Comparison of ENCODE assay signal across 9 cellular contexts in the genomic region with DNA sequence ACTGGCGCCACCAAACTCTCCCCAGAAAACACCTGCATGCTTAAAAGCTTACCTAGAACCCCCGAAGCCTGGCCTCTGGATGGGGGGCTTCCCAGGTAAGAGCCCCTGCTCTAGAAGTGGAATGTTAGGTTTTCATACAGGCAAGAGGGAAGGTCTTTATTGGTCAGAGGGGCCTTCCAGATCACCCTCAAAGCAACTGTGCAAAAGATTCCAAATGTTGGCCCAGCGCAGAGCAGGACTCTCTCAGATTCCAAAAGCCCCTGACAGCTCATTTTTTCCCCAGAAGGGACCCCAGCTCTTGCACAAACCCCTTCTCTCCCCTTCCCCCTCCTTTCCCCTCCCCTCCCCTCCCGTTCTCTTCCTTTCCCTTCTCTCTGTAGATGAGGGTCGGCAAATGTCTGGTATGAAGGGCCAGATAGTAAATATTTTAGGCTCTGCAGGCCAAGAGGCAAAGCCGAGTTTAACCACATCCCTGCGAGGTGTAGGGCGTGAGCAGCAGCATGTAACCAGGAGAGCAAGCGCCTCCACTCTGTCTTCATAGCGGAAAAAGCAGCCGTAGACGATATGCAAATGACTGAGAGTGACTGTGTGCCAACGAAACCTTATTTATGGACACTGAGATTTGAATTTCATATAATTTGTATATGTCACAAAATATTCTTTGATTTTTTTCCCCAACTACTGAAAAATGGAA.
DNase-seq lines count a peak whose midpoint lies in the region; ATAC-seq and TF ChIP-seq lines count a peak whose summit lies in the region.
"Had no signal": no experiment of that assay in that cellular context is flagged by ENCODE, and none has a peak within 500 bp of the region (broad histone marks: within the 10 kb centered on the region; RNA-seq: fewer than 3 reads in every experiment).

No MANE protein-coding gene starts in this region.

- TF ChIP-seq POLR2A in spleen (IDR thresholded peaks at IDR 0.05) = no peak

- 39 to 49% (median 40%) methylated on average over 13 of the region's 13 CpGs for WGBS in spleen, 5 donors

- ATAC-seq in GM19397 (IDR thresholded peaks at IDR 0.05; ENCODE audit: unreplicated experiment) = peak; percentile 81
- peak; percentile 68 for ATAC-seq in HG03442 (IDR thresholded peaks at IDR 0.05; ENCODE audit: unreplicated experiment)
- peak; percentile 81 for ATAC-seq in activated B cell treated with CpG ODN at 0.5 μM for 24 hours (ENCODE audit: low read depth)
- peak; percentile 78 for ATAC-seq in effector memory CD8-positive, alpha-beta T cell (replicated peaks)

- no peaks in the 10 kb centered on the region for H3K9me3 ChIP-seq in BLaER1
- H3K9me3 ChIP-seq in spleen = no peaks in the 10 kb centered on the region
- H3K9me3 ChIP-seq: suprapubic skin had no signal

- H4K20me1 ChIP-seq in BLaER1 = no peaks in the 10 kb centered on the region

- intact Hi-C loops in activated B cell treated with CpG ODN at 0.5 μM for 24 hours (cut with micrococcal nuclease) = loop anchor here (1.0 to 2.0 kb wide), 6 partner anchors 13 to 115 kb away; no protein-coding TSS in a partner anchor
- intact Hi-C loops in spleen (cut with DNase I; ENCODE audit: low total_unique reads) = no loop called here

- CTCF ChIA-PET in activated B cell treated with CpG ODN at 0.5 μM for 24 hours (lab: Charles Lee) = no interaction called here

- TF ChIP-seq CTCF in activated B cell treated with CpG ODN at 0.5 μM for 24 hours (IDR thresholded peaks at IDR 0.05) (no peak), spleen (IDR thresholded peaks at IDR 0.05 in 8 of 11, conservative IDR thresholded peaks at IDR 0.05 in 3 of 11) (no peak), endothelial cell (IDR thresholded peaks at IDR 0.05; ENCODE audit: unreplicated experiment) (no peak)

- peak overlapping the region; percentile 46; the same call in 1 of the 2 replicates for H3K4me3 ChIP-seq in BLaER1
- H3K4me3 ChIP-seq in spleen = peak overlapping the region in 7 of 8 donors; percentile 18 to 59 (median 26)
- H3K4me3 ChIP-seq: suprapubic skin had no signal

- H3K4me1 ChIP-seq in BLaER1 = peaks cover 100% of the 10 kb centered on the region
- peaks cover 26 to 100% (median 46%) of the 10 kb centered on the region in 6 donors for H3K4me1 ChIP-seq in spleen

- H3K9me3 Mint-ChIP-seq in activated B cell treated with CpG ODN at 0.5 μM for 24 hours (no peaks in the 10 kb centered on the region), endothelial cell (ENCODE audit: unreplicated experiment) (no peaks in the 10 kb centered on the region)
- H3K9me3 Mint-ChIP-seq in effector memory CD8-positive, alpha-beta T cell = no peaks in the 10 kb centered on the region

- H3K27me3 Mint-ChIP-seq in activated B cell treated with CpG ODN at 0.5 μM for 24 hours = peaks cover under 1% of the 10 kb centered on the region
- H3K27me3 Mint-ChIP-seq in effector memory CD8-positive, alpha-beta T cell = no peaks in the 10 kb centered on the region
- peaks cover 7% of the 10 kb centered on the region for H3K27me3 Mint-ChIP-seq in endothelial cell (ENCODE audit: unreplicated experiment)

- no peaks in the 10 kb centered on the region for H3K27me3 ChIP-seq in BLaER1
- no peaks in the 10 kb centered on the region for H3K27me3 ChIP-seq in spleen (replicated peaks in 1 of 7)
- H3K27me3 ChIP-seq: suprapubic skin had no signal

- H3K4me1 Mint-ChIP-seq in activated B cell treated with CpG ODN at 0.5 μM for 24 hours (peaks cover 34% of the 10 kb centered on the region), endothelial cell (ENCODE audit: unreplicated experiment) (peaks cover 48% of the 10 kb centered on the region)
- H3K4me1 Mint-ChIP-seq in effector memory CD8-positive, alpha-beta T cell (ENCODE audit: low read depth in 2 of 2) = peaks cover 85 to 88% of the 10 kb centered on the region in 2 donors

- no peaks in the 10 kb centered on the region for H3K36me3 ChIP-seq in BLaER1
- no peaks in the 10 kb centered on the region for H3K36me3 ChIP-seq in spleen
- H3K36me3 ChIP-seq: suprapubic skin had no signal

- POLR2A ChIA-PET in activated B cell treated with CpG ODN at 0.5 μM for 24 hours (lab: Charles Lee) = interaction anchor here (1.0 to 1.3 kb wide), 3 partner anchors 10 to 118 kb away, joined by 3 to 5 read pairs (median 5); no protein-coding TSS in a partner anchor

- DNase-seq in activated B cell treated with CpG ODN at 0.5 μM for 24 hours (peak; percentile 17), spleen (peak; percentile 87), NCI-H1105 (lab: John Stamatoyannopoulos, UW) (no peak), endothelial cell (ENCODE audit: low spot score) (no peak)
- peak; percentile 62 to 67 (median 65) for DNase-seq in effector memory CD8-positive, alpha-beta T cell

- peak overlapping the region; percentile 80 for H3K27ac Mint-ChIP-seq in activated B cell treated with CpG ODN at 0.5 μM for 24 hours
- H3K27ac Mint-ChIP-seq in effector memory CD8-positive, alpha-beta T cell = peak overlapping the region; percentile 95 to 100
- no peak overlapping the region for H3K27ac Mint-ChIP-seq in endothelial cell (ENCODE audit: unreplicated experiment)

- H3K4me3 Mint-ChIP-seq in activated B cell treated with CpG ODN at 0.5 μM for 24 hours (peak overlapping the region; percentile 76), endothelial cell (ENCODE audit: unreplicated experiment) (no peak overlapping the region)
- peak overlapping the region; percentile 88 to 95 for H3K4me3 Mint-ChIP-seq in effector memory CD8-positive, alpha-beta T cell

- H3K27ac ChIP-seq in BLaER1 (peak overlapping the region; percentile 60; the same call in 1 of the 2 replicates), spleen (peak overlapping the region in 7 of 8 donors; percentile 20 to 89 (median 71))
- H3K27ac ChIP-seq: suprapubic skin had no signal

- H3K36me3 Mint-ChIP-seq in activated B cell treated with CpG ODN at 0.5 μM for 24 hours (ENCODE audit: low read depth) (no peaks in the 10 kb centered on the region), endothelial cell (ENCODE audit: low read depth, unreplicated experiment) (no peaks in the 10 kb centered on the region)
- peaks cover 44% of the 10 kb centered on the region for H3K36me3 Mint-ChIP-seq in effector memory CD8-positive, alpha-beta T cell (ENCODE audit: insufficient read depth)

- peak overlapping the region; percentile 31; the same call in 1 of the 2 replicates for H3K9ac ChIP-seq in BLaER1

- peak overlapping the region; percentile 94 for H3K4me2 ChIP-seq in BLaER1

Comparison
In these comparisons a context has a peak if more than half of its experiments do, and no peak if none do; other contexts are left out.
1. DNase-seq: peak in activated B cell treated with CpG ODN at 0.5 μM for 24 hours (single experiment), effector memory CD8-positive, alpha-beta T cell (3 of 3) and spleen (single experiment); none in NCI-H1105 (single experiment) and endothelial cell (single experiment).
2. Peak in every context shown above with its lines, with median percentiles within 50 percentile points of each other: ATAC-seq.